In the genomic region with DNA sequence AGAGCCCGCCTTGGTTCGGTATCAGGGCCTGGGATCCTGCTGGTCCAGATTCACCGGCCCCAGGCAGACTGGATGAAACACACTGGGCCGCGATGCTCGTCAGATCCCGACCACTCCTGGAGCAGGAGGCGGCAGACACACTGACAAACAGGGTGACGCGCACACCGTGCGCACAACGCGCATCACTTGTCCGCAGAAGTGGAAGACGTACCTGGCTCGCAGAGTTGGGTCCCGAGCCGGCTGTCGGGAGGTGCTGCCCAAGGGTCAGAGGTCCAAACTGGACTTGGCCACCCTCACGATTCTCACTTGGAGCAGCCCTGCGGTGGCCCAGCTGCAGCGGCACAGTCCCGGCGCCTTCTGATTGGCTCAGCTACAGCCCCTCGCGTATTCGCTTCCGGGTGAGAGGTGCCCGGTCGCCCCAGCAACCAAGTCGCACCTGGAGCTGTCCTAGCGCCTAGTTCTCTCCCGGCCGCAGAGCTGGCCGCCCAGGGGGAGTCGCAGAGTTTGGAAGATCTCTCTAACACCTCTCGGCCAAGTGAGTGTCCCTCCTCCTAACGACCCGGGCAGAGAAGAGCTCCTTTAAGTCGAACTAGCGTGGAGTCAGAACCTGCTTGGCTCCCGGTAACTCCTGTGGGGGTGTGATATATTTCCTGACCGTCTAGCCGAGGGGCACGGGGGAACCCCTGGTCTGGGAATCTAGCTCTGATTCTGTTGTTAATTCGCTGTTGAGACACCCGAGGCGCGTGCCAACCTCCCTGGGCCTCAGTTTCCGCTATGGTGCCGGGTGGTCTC, we compare ENCODE assay signal across 8 cellular contexts. TPM values are rescaled to one million over a fixed set of nuclear protein-coding genes. Genes with fewer than 3 reads are reported as not detected.
A peak's percentile ranks its signal among the peaks of the same experiment; 100 is the strongest.
DNase-seq lines count a peak whose midpoint lies in the region; ATAC-seq and TF ChIP-seq lines count a peak whose summit lies in the region.

A gene with protein sequence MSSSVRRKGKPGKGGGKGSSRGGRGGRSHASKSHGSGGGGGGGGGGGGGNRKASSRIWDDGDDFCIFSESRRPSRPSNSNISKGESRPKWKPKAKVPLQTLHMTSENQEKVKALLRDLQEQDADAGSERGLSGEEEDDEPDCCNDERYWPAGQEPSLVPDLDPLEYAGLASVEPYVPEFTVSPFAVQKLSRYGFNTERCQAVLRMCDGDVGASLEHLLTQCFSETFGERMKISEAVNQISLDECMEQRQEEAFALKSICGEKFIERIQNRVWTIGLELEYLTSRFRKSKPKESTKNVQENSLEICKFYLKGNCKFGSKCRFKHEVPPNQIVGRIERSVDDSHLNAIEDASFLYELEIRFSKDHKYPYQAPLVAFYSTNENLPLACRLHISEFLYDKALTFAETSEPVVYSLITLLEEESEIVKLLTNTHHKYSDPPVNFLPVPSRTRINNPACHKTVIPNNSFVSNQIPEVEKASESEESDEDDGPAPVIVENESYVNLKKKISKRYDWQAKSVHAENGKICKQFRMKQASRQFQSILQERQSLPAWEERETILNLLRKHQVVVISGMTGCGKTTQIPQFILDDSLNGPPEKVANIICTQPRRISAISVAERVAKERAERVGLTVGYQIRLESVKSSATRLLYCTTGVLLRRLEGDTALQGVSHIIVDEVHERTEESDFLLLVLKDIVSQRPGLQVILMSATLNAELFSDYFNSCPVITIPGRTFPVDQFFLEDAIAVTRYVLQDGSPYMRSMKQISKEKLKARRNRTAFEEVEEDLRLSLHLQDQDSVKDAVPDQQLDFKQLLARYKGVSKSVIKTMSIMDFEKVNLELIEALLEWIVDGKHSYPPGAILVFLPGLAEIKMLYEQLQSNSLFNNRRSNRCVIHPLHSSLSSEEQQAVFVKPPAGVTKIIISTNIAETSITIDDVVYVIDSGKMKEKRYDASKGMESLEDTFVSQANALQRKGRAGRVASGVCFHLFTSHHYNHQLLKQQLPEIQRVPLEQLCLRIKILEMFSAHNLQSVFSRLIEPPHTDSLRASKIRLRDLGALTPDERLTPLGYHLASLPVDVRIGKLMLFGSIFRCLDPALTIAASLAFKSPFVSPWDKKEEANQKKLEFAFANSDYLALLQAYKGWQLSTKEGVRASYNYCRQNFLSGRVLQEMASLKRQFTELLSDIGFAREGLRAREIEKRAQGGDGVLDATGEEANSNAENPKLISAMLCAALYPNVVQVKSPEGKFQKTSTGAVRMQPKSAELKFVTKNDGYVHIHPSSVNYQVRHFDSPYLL (N-terminal part only) (minus strand): TSS at position 359 of the 792 bp plus-strand sequence. CDS start 7,529 bp downstream, outside the sequence.
A gene (plus strand): TSS at position 401 of the 792 bp plus-strand sequence.

- H3K27me3 ChIP-seq in GM23338 (ENCODE audit: insufficient read depth) (no peaks in the 10 kb centered on the region), Karpas-422 (ENCODE audit: low read length) (no peaks in the 10 kb centered on the region), neural cell (ENCODE audit: insufficient read depth, low read depth, low read length) (no peaks in the 10 kb centered on the region)

- peak within 1 kb of the TSS; percentile 94 for H3K4me3 ChIP-seq in GM23338
- H3K4me3 ChIP-seq in Karpas-422 (ENCODE audit: low read length), result peak within 1 kb of the TSS; percentile 87
- peak within 1 kb of the TSS; percentile 71 for H3K4me3 ChIP-seq in fibroblast of villous mesenchyme (ENCODE audit: low read depth, low read length)
- peak within 1 kb of the TSS; percentile 96 for H3K4me3 ChIP-seq in neural cell (ENCODE audit: low read length)

- peak within 1 kb of the TSS; percentile 99 for H2AFZ ChIP-seq in GM23338
- H2AFZ ChIP-seq in Karpas-422 (ENCODE audit: low read length), result peak within 1 kb of the TSS; percentile 90
- peak within 1 kb of the TSS; percentile 94 for H2AFZ ChIP-seq in neural cell (ENCODE audit: low read depth, low read length)

- H3K9me3 ChIP-seq in Karpas-422 (ENCODE audit: low read length) (no peaks in the 10 kb centered on the region; the same call in 1 of the 2 replicates), neural cell (ENCODE audit: low read length) (no peaks in the 10 kb centered on the region)

- intact Hi-C loops in activated T-helper 2 cell treated with anti-CD3 and anti-CD28 coated beads, Interferon-gamma antibody, Interleukin-2, Interleukin-4, amounts not matched to agents 10 μg/mL and 5 μg/mL and 100 μg/mL, durations not matched to agents 14 hours and 24 hours and 36 hours (cut with micrococcal nuclease), result loop anchor here (10.0 kb wide), 1 partner anchor 101 kb away; a partner anchor contains a TSS

- peaks cover 8% of the 10 kb centered on the region for H3K4me1 ChIP-seq in GM23338 (ENCODE audit: insufficient read depth)
- peaks cover 19% of the 10 kb centered on the region for H3K4me1 ChIP-seq in Karpas-422 (ENCODE audit: low read length)

- H3K27ac ChIP-seq in GM23338 (ENCODE audit: low read depth), result no peak within 1 kb of the TSS; the same call in 1 of the 2 replicates
- no peak within 1 kb of the TSS for H3K27ac ChIP-seq in Karpas-422 (ENCODE audit: low read length)
- peak within 1 kb of the TSS; percentile 81 for H3K27ac ChIP-seq in neural cell (ENCODE audit: low read length)

- H3K9me2 ChIP-seq in GM23338 (ENCODE audit: insufficient read depth), result no peaks in the 10 kb centered on the region
- no peaks in the 10 kb centered on the region for H3K9me2 ChIP-seq in Karpas-422 (replicated peaks; ENCODE audit: insufficient read depth, low read length)
- H3K9me2 ChIP-seq in neural cell (ENCODE audit: insufficient read depth, low read length), result no peaks in the 10 kb centered on the region

- H3K36me3 ChIP-seq in GM23338 (ENCODE audit: insufficient read depth) (no peaks in the 10 kb centered on the region), Karpas-422 (ENCODE audit: insufficient read depth, low read length) (no peaks in the 10 kb centered on the region), neural cell (ENCODE audit: insufficient read depth, low read length) (no peaks in the 10 kb centered on the region)

- TF ChIP-seq RAD21 in neural cell (conservative IDR thresholded peaks at IDR 0.05), result peak; percentile 35

- peaks cover 46% of the 10 kb centered on the region for H3K79me2 ChIP-seq in GM23338 (replicated peaks; ENCODE audit: insufficient read depth)
- peaks cover 54% of the 10 kb centered on the region for H3K79me2 ChIP-seq in Karpas-422 (ENCODE audit: low read length)
- peaks cover 56% of the 10 kb centered on the region for H3K79me2 ChIP-seq in neural cell (replicated peaks; ENCODE audit: insufficient read depth, low read length)

- H3K27me3 Mint-ChIP-seq in GM23338 (ENCODE audit: insufficient read depth, low read depth, poor library complexity), result peaks cover 2% of the 10 kb centered on the region
- H3K27me3 Mint-ChIP-seq in activated T-helper 2 cell treated with anti-CD3 and anti-CD28 coated beads, Interferon-gamma antibody, Interleukin-2, Interleukin-4, amounts not matched to agents 10 μg/mL and 5 μg/mL and 100 μg/mL, durations not matched to agents 14 hours and 24 hours and 36 hours (ENCODE audit: low read depth), result no peaks in the 10 kb centered on the region
- H3K27me3 Mint-ChIP-seq in stimulated activated naive CD8-positive, alpha-beta T cell treated with anti-CD3 and anti-CD28 coated beads, Interleukin-15, Interleukin-2, amounts not matched to agents 100 ng/mL and 50 ng/mL, for 24 hours, result no peaks in the 10 kb centered on the region

- ATAC-seq in GM23338, result peak; percentile 99

- H3K9me3 Mint-ChIP-seq in GM23338, result peaks cover 2% of the 10 kb centered on the region; the same call in 1 of the 3 replicates
- peaks cover 18% of the 10 kb centered on the region for H3K9me3 Mint-ChIP-seq in activated T-helper 2 cell treated with anti-CD3 and anti-CD28 coated beads, Interferon-gamma antibody, Interleukin-2, Interleukin-4, amounts not matched to agents 10 μg/mL and 5 μg/mL and 100 μg/mL, durations not matched to agents 14 hours and 24 hours and 36 hours
- H3K9me3 Mint-ChIP-seq in stimulated activated naive CD8-positive, alpha-beta T cell treated with anti-CD3 and anti-CD28 coated beads, Interleukin-15, Interleukin-2, amounts not matched to agents 100 ng/mL and 50 ng/mL, for 24 hours, result peaks cover 10% of the 10 kb centered on the region

- peak; percentile 94 for DNase-seq in ELF-1 (ENCODE audit: low read depth, low spot score)
- DNase-seq in GM23338 (ENCODE audit: low spot score), result peak; percentile 92
- DNase-seq in Karpas-422, result peak; percentile 93
- peak; percentile 83 for DNase-seq in RPMI7951 (ENCODE audit: low read depth)
- peak; percentile 79 for DNase-seq in activated T-helper 2 cell treated with anti-CD3 and anti-CD28 coated beads, Interferon-gamma antibody, Interleukin-2, Interleukin-4, amounts not matched to agents 10 μg/mL and 5 μg/mL and 100 μg/mL, durations not matched to agents 14 hours and 24 hours and 36 hours (ENCODE audit: low spot score)
- DNase-seq in fibroblast of villous mesenchyme (ENCODE audit: low read depth), result peak; percentile 81

- H3F3A ChIP-seq in GM23338 (replicated peaks; ENCODE audit: low read depth), result no peaks in the 10 kb centered on the region; the same call in 1 of the 2 replicates
- no peaks in the 10 kb centered on the region for H3F3A ChIP-seq in neural cell (ENCODE audit: insufficient read depth, low read length, poor library complexity, severe bottlenecking)

- TF ChIP-seq EP300 in neural cell (conservative IDR thresholded peaks at IDR 0.05; ENCODE audit: poor library complexity, severe bottlenecking), result peak; percentile 63

- H3K4me1 Mint-ChIP-seq in GM23338, result peaks cover 16% of the 10 kb centered on the region
- peaks cover 17% of the 10 kb centered on the region for H3K4me1 Mint-ChIP-seq in activated T-helper 2 cell treated with anti-CD3 and anti-CD28 coated beads, Interferon-gamma antibody, Interleukin-2, Interleukin-4, amounts not matched to agents 10 μg/mL and 5 μg/mL and 100 μg/mL, durations not matched to agents 14 hours and 24 hours and 36 hours (ENCODE audit: low read depth)
- H3K4me1 Mint-ChIP-seq in stimulated activated naive CD8-positive, alpha-beta T cell treated with anti-CD3 and anti-CD28 coated beads, Interleukin-15, Interleukin-2, amounts not matched to agents 100 ng/mL and 50 ng/mL, for 24 hours (ENCODE audit: low read depth), result peaks cover 17% of the 10 kb centered on the region

- H3K36me3 Mint-ChIP-seq in GM23338 (ENCODE audit: low read depth), result peaks cover 3% of the 10 kb centered on the region
- H3K36me3 Mint-ChIP-seq in activated T-helper 2 cell treated with anti-CD3 and anti-CD28 coated beads, Interferon-gamma antibody, Interleukin-2, Interleukin-4, amounts not matched to agents 10 μg/mL and 5 μg/mL and 100 μg/mL, durations not matched to agents 14 hours and 24 hours and 36 hours (ENCODE audit: low read depth), result peaks cover 21% of the 10 kb centered on the region
- peaks cover 19% of the 10 kb centered on the region for H3K36me3 Mint-ChIP-seq in stimulated activated naive CD8-positive, alpha-beta T cell treated with anti-CD3 and anti-CD28 coated beads, Interleukin-15, Interleukin-2, amounts not matched to agents 100 ng/mL and 50 ng/mL, for 24 hours (ENCODE audit: low read depth)

- peak within 1 kb of the TSS; percentile 81 for H3K9ac ChIP-seq in Karpas-422 (ENCODE audit: low read length)
- peak within 1 kb of the TSS; percentile 84 for H3K9ac ChIP-seq in neural cell (ENCODE audit: low read length)

- peak within 1 kb of the TSS; percentile 94 for H3K4me3 Mint-ChIP-seq in GM23338
- H3K4me3 Mint-ChIP-seq in activated T-helper 2 cell treated with anti-CD3 and anti-CD28 coated beads, Interferon-gamma antibody, Interleukin-2, Interleukin-4, amounts not matched to agents 10 μg/mL and 5 μg/mL and 100 μg/mL, durations not matched to agents 14 hours and 24 hours and 36 hours (ENCODE audit: low read depth), result peak within 1 kb of the TSS; percentile 99
- peak within 1 kb of the TSS; percentile 98 for H3K4me3 Mint-ChIP-seq in stimulated activated naive CD8-positive, alpha-beta T cell treated with anti-CD3 and anti-CD28 coated beads, Interleukin-15, Interleukin-2, amounts not matched to agents 100 ng/mL and 50 ng/mL, for 24 hours

- H3K4me2 ChIP-seq in GM23338 (peak within 1 kb of the TSS; percentile 96), Karpas-422 (ENCODE audit: low read depth, low read length, poor library complexity, severe bottlenecking) (peak within 1 kb of the TSS; percentile 95), neural cell (ENCODE audit: low read length) (peak within 1 kb of the TSS; percentile 87)

- H4K20me1 ChIP-seq in GM23338 (replicated peaks; ENCODE audit: insufficient read depth) (no peaks in the 10 kb centered on the region), Karpas-422 (ENCODE audit: insufficient read depth, low read depth, low read length) (no peaks in the 10 kb centered on the region), neural cell (ENCODE audit: insufficient read depth) (no peaks in the 10 kb centered on the region)

- H3K27ac Mint-ChIP-seq in GM23338, result peak within 1 kb of the TSS; percentile 86
- H3K27ac Mint-ChIP-seq in activated T-helper 2 cell treated with anti-CD3 and anti-CD28 coated beads, Interferon-gamma antibody, Interleukin-2, Interleukin-4, amounts not matched to agents 10 μg/mL and 5 μg/mL and 100 μg/mL, durations not matched to agents 14 hours and 24 hours and 36 hours, result peak within 1 kb of the TSS; percentile 95
- peak within 1 kb of the TSS; percentile 95 for H3K27ac Mint-ChIP-seq in stimulated activated naive CD8-positive, alpha-beta T cell treated with anti-CD3 and anti-CD28 coated beads, Interleukin-15, Interleukin-2, amounts not matched to agents 100 ng/mL and 50 ng/mL, for 24 hours

- no peak for TF ChIP-seq CTCF in GM23338 (conservative IDR thresholded peaks at IDR 0.05; ENCODE audit: low read depth in 2 of 2)
- no peak for TF ChIP-seq CTCF in fibroblast of villous mesenchyme (IDR thresholded peaks at IDR 0.05; ENCODE audit: insufficient read depth, low read depth, low read length)
- no peak for TF ChIP-seq CTCF in neural cell (IDR thresholded peaks at IDR 0.05; ENCODE audit: poor library complexity, severe bottlenecking)

RNA-seq across cellular contexts. Expression of the first gene that starts in this region (rescaled TPM):
- 32.9 and 34.0 TPM in 2 replicates for total RNA-seq in GM23338 (2014; rRNA removed; shearing (Covaris generic))
- 13.3 and 13.6 TPM in 2 replicates for polyA plus RNA-seq in GM23338 (2016; fragmentation: Nextera tagmentation; extraction: Ambion mirVana)
- 21.4 and 36.9 TPM in 2 replicates for total RNA-seq in Karpas-422 (2014; rRNA removed; shearing (Covaris generic); ENCODE audit: low replicate concordance)
- total RNA-seq in RPMI7951 (2014; rRNA removed; shearing (Covaris generic)), result 13.5 and 17.3 TPM in 2 replicates
- total RNA-seq in activated T-helper 2 cell treated with anti-CD3 and anti-CD28 coated beads, Interferon-gamma antibody, Interleukin-2, Interleukin-4, amounts not matched to agents 10 μg/mL and 5 μg/mL and 100 μg/mL, durations not matched to agents 14 hours and 24 hours and 36 hours, result 18.5 and 21.7 TPM in 2 replicates
- total RNA-seq in fibroblast of villous mesenchyme, result 22.5 and 28.9 TPM in 2 replicates
- polyA plus RNA-seq in neural cell, result 44.0 and 45.2 TPM in 2 replicates
- polyA minus RNA-seq in neural cell, result 70.4 and 78.3 TPM in 2 replicates

RNA-seq across cellular contexts. Expression of the second gene that starts in this region (rescaled TPM):
- total RNA-seq in GM23338 (2014; rRNA removed; shearing (Covaris generic)), result 5.9 and 7.6 TPM in 2 replicates
- 45.2 and 47.8 TPM in 2 replicates for polyA plus RNA-seq in GM23338 (2016; fragmentation: Nextera tagmentation; extraction: Ambion mirVana)
- total RNA-seq in Karpas-422 (2014; rRNA removed; shearing (Covaris generic); ENCODE audit: low replicate concordance), result 13.5 and 16.7 TPM in 2 replicates
- total RNA-seq in RPMI7951 (2014; rRNA removed; shearing (Covaris generic)), result 70.1 and 72.8 TPM in 2 replicates
- total RNA-seq in activated T-helper 2 cell treated with anti-CD3 and anti-CD28 coated beads, Interferon-gamma antibody, Interleukin-2, Interleukin-4, amounts not matched to agents 10 μg/mL and 5 μg/mL and 100 μg/mL, durations not matched to agents 14 hours and 24 hours and 36 hours, result 4.1 and 4.7 TPM in 2 replicates
- 10.8 and 13.5 TPM in 2 replicates for total RNA-seq in fibroblast of villous mesenchyme
- 114 and 116 TPM in 2 replicates for polyA plus RNA-seq in neural cell
- 28.0 and 38.9 TPM in 2 replicates for polyA minus RNA-seq in neural cell
